In the genomic region with DNA sequence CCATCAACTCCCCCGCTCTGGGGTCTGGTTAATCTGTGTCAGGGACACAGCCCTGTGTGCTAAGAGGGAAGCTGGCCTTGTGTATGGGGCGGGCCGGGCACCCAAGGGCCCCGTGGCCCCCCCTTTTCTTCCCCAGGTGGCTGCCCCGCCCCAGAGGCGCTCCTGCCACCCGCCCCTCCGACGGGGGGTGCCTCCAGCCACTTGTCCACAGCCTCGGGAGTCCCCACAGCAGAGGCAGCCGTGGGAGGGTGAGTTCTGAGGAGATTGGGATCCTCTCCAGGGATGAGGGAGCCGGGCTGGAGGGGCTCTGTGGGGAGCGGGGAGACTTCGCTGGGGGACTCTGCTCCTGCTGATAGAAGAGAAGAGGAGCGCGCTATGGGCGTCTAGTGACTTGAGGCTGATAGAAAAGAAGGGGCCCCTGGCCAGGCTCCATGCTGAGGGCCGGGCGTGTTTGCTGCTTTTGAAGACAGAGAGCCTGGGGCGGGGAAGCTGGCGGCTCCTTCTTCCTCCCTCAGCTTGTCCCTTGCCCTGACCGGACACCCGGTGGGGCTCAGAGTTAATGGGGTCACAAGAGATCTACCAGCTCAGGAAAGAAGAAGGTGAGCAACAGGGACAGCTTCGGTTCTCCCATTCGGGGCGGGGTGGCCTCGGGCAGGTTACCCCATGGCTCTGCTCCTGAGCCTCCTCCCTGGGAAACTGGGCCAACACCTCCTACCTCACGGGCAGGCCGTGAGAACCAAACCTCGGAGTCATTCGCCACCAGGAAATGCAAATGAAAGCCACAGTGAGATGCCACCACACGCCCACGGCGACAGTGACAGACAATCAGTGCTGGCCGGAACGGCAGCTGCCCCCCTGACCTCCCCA, we compare ENCODE assay signal across 9 cellular contexts.
DNase-seq lines count a peak whose midpoint lies in the region; ATAC-seq, FAIRE-seq and TF ChIP-seq lines count a peak whose summit lies in the region.
"Had no signal": no experiment of that assay in that cellular context is flagged by ENCODE, and none has a peak within 500 bp of the region (broad histone marks: within the 10 kb centered on the region; RNA-seq: fewer than 3 reads in every experiment).

No MANE protein-coding gene starts in this region.

- peak overlapping the region; percentile 51 for H2AFZ ChIP-seq in keratinocyte (ENCODE audit: control insufficient read depth, low read length)

- no peaks in the 10 kb centered on the region for H3K79me2 ChIP-seq in keratinocyte (ENCODE audit: control insufficient read depth, insufficient read depth, low read length)

- peak; percentile 37 for DNase-seq in activated CD8-positive, alpha-beta memory T cell treated with anti-CD3 and anti-CD28 coated beads, Interleukin-2, amount 50 U/mL, for 24 hours (ENCODE audit: extremely low read depth)
- no peak for DNase-seq in keratinocyte (ENCODE audit: low read depth, low spot score)
- DNase-seq in stimulated activated naive CD8-positive, alpha-beta T cell treated with anti-CD3 and anti-CD28 coated beads, Interleukin-15, Interleukin-2, amounts not matched to agents 100 U/mL and 50 U/mL, for 24 hours = peak; percentile 72
- DNase-seq in hepatic stellate cell (ENCODE audit: low spot score) = no peak
- DNase-seq in NCI-H2107 (lab: John Stamatoyannopoulos, UW) = no peak
- no peak for DNase-seq in occipital lobe (lab: John Stamatoyannopoulos, UW)
- DNase-seq in BE2C = no peak

- H3K27ac ChIP-seq in keratinocyte (ENCODE audit: control insufficient read depth, insufficient read depth, low read length) = peak overlapping the region; percentile 100

- no peaks in the 10 kb centered on the region for H3K9me1 ChIP-seq in keratinocyte (ENCODE audit: control insufficient read depth, extremely low read depth, insufficient read depth, low read length)

- peak overlapping the region; percentile 20 to 86 (median 39) for H3K4me3 ChIP-seq in keratinocyte (ENCODE audit: control insufficient read depth in 2 of 3, extremely low read depth in 1 of 3, insufficient read depth in 2 of 3, low read depth in 1 of 3, low read length in 3 of 3)
- H3K4me3 ChIP-seq in BE2C (ENCODE audit: low read depth, low read length) = no peak overlapping the region

- no peak for TF ChIP-seq CTCF in keratinocyte (optimal IDR thresholded peaks at IDR 0.05 in 1 of 3, IDR thresholded peaks at IDR 0.05 in 1 of 3, conservative IDR thresholded peaks at IDR 0.05 in 1 of 3; ENCODE audit: extremely low read depth in 1 of 3, insufficient read depth in 2 of 3, low read length in 3 of 3)
- TF ChIP-seq CTCF in BE2C (IDR thresholded peaks at IDR 0.05; ENCODE audit: low read depth, low read length) = no peak

- no peaks in the 10 kb centered on the region for H4K20me1 ChIP-seq in keratinocyte (ENCODE audit: control insufficient read depth, extremely low read depth, insufficient read depth, low read length)

- H3K36me3 ChIP-seq in keratinocyte (ENCODE audit: control insufficient read depth in 2 of 2, extremely low read depth in 1 of 2, insufficient read depth in 2 of 2, low read length in 2 of 2) = no peaks in the 10 kb centered on the region
- H3K36me3 ChIP-seq in BE2C = no peaks in the 10 kb centered on the region

- peak; percentile 47 for ATAC-seq in HG02798 (IDR thresholded peaks at IDR 0.05; ENCODE audit: poor library complexity, unreplicated experiment)
- peak; percentile 29 for ATAC-seq in stimulated activated naive CD8-positive, alpha-beta T cell treated with anti-CD3 and anti-CD28 coated beads, Interleukin-15, Interleukin-2, amounts not matched to agents 100 U/mL and 50 U/mL, for 24 hours

- peaks cover 53% of the 10 kb centered on the region for H3K4me1 ChIP-seq in keratinocyte (ENCODE audit: control insufficient read depth, extremely low read depth, insufficient read depth, low read length)
- H3K4me1 ChIP-seq in BE2C = peaks cover 13% of the 10 kb centered on the region

- FAIRE-seq in keratinocyte (lab: Jason Lieb, UNC) = no peak
- FAIRE-seq: colon had no signal

- dilution Hi-C loops in keratinocyte (cut with MboI; ENCODE audit: extremely low pct_ligation_motif_present, low sequenced_read_pairs) = loop anchor here (25.0 kb wide), 1 partner anchor 283 kb away; a partner anchor contains a TSS

- H3K9ac ChIP-seq in keratinocyte (ENCODE audit: control insufficient read depth, extremely low read depth, insufficient read depth, low read length) = peak overlapping the region; percentile 99

- no peaks in the 10 kb centered on the region for H3K9me3 ChIP-seq in keratinocyte (ENCODE audit: control insufficient read depth, low read depth, low read length)
- no peaks in the 10 kb centered on the region for H3K9me3 ChIP-seq in BE2C

- H3K4me2 ChIP-seq in keratinocyte (ENCODE audit: control insufficient read depth, extremely low read depth, insufficient read depth, low read depth, low read length) = peak overlapping the region; percentile 100

- H3K27me3 ChIP-seq in keratinocyte (ENCODE audit: control insufficient read depth, extremely low read depth, insufficient read depth, low read length) = no peaks in the 10 kb centered on the region
- no peaks in the 10 kb centered on the region for H3K27me3 ChIP-seq in BE2C

Comparison
In these comparisons a context has a peak if more than half of its experiments do, and no peak if none do; other contexts are left out.
1. DNase-seq: peak in activated CD8-positive, alpha-beta memory T cell treated with anti-CD3 and anti-CD28 coated beads, Interleukin-2, amount 50 U/mL, for 24 hours (single experiment) and stimulated activated naive CD8-positive, alpha-beta T cell treated with anti-CD3 and anti-CD28 coated beads, Interleukin-15, Interleukin-2, amounts not matched to agents 100 U/mL and 50 U/mL, for 24 hours (single experiment); none in keratinocyte (single experiment), hepatic stellate cell (single experiment), NCI-H2107 (single experiment), occipital lobe (single experiment) and BE2C (single experiment).